ENCODE assay signal across 12 cellular contexts in the genomic region with DNA sequence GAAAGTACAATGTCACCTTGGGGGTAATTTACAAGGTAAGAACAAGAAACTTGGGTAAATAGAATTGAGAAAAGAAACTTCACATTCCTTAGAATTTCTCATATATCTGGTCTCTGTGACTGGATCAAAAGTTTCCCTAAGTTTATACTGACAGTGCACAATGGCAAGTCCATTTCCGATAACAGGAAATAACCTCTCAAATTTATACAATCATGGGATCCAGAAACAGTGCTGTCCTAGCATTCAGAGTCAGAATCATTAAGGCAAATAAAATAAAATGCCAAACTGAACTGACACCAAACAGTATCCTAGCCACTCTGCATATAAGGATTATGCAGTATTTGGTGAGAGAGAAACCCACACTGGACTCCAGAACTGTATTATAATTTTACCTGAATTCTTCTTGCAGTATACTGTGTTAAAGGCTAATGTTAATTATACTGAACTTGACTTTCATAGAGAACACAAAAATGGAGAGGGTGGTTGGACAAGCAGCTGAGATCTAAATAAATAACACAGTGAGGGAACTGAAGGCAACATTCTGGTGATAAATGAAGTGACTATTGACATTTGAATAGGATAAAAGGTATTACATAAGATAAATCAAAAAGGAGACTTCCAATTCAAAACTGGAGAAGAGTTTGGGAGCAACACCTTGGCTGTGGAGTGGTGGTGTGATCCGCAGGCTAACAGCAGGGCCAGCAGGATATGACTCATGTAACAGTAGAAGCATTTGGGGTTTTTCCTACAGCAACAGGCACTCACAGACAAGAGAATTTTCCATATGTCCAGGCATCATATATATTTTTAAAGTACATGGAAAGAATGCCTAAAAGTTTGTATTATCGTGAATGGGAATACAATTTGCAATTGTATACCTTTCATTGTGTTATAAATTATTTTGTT.
DNase-seq lines count a peak whose midpoint lies in the region; ATAC-seq and TF ChIP-seq lines count a peak whose summit lies in the region.
"Had no signal": no experiment of that assay in that cellular context is flagged by ENCODE, and none has a peak within 500 bp of the region (broad histone marks: within the 10 kb centered on the region; RNA-seq: fewer than 3 reads in every experiment).

No MANE protein-coding gene starts in this region.

- ATAC-seq in mucosa of descending colon (no peak), T-cell (replicated peaks in 1 of 4) (no peak)
- ATAC-seq: stimulated activated memory B cell treated with anti-CD40 and anti-IgM and Interleukin-4, amounts not matched to agents 10 μg/mL and 1 μg/mL and 100 μg/mL, for 72 hours had no signal

- no peaks in the 10 kb centered on the region for H3K4me1 Mint-ChIP-seq in T-cell
- H3K4me1 Mint-ChIP-seq: stimulated activated memory B cell treated with anti-CD40 and anti-IgM and Interleukin-4, amounts not matched to agents 10 μg/mL and 1 μg/mL and 100 μg/mL, for 72 hours had no signal

- H3K4me3 ChIP-seq in brain microvascular endothelial cell (ENCODE audit: low read depth, low read length) (no peak overlapping the region), mucosa of descending colon (no peak overlapping the region)
- H3K4me3 ChIP-seq: lung had no signal

- no peaks in the 10 kb centered on the region for H3K27me3 Mint-ChIP-seq in T-cell
- H3K27me3 Mint-ChIP-seq: stimulated activated memory B cell treated with anti-CD40 and anti-IgM and Interleukin-4, amounts not matched to agents 10 μg/mL and 1 μg/mL and 100 μg/mL, for 72 hours had no signal

- no peak overlapping the region for H3K4me3 Mint-ChIP-seq in T-cell
- H3K4me3 Mint-ChIP-seq: stimulated activated memory B cell treated with anti-CD40 and anti-IgM and Interleukin-4, amounts not matched to agents 10 μg/mL and 1 μg/mL and 100 μg/mL, for 72 hours had no signal

- peaks cover 3 to 13% (median 7%) of the 10 kb centered on the region in 3 donors for H3K9me3 Mint-ChIP-seq in T-cell

- H3K36me3 ChIP-seq in brain microvascular endothelial cell (replicated peaks), result no peaks in the 10 kb centered on the region
- H3K36me3 ChIP-seq in mucosa of descending colon (ENCODE audit: low read depth), result no peaks in the 10 kb centered on the region

- no peak overlapping the region for H3K27ac Mint-ChIP-seq in T-cell
- H3K27ac Mint-ChIP-seq: stimulated activated memory B cell treated with anti-CD40 and anti-IgM and Interleukin-4, amounts not matched to agents 10 μg/mL and 1 μg/mL and 100 μg/mL, for 72 hours had no signal

- in situ Hi-C loops in brain microvascular endothelial cell (cut with HindIII; ENCODE audit: low pct_ligation_motif_present, low sequenced_read_pairs), result no loop called here

- H3K9me3 ChIP-seq in mucosa of descending colon, result no peaks in the 10 kb centered on the region

- intact Hi-C loops in mucosa of descending colon (cut with DNase I, micrococcal nuclease), result no loop called here

- H3K4me1 ChIP-seq in mucosa of descending colon (ENCODE audit: low read depth), result no peaks in the 10 kb centered on the region

- DNase-seq in DMS53 treated with DMSO at 0.1 percent for 48 hours (lab: John Stamatoyannopoulos, UW; ENCODE audit: unreplicated experiment) (peak; percentile 2), M059J (ENCODE audit: low read depth) (peak; percentile 71), brain microvascular endothelial cell (peak; percentile 71), kidney tubule cell (ENCODE audit: low spot score) (peak; percentile 56), hypothalamus (lab: John Stamatoyannopoulos, UW) (no peak), mucosa of descending colon (no peak), T-cell (no peak)
- no peak for DNase-seq in activated CD8-positive, alpha-beta memory T cell treated with anti-CD3 and anti-CD28 coated beads for 24 hours
- DNase-seq: NCI-H774 had no signal

- POLR2A ChIA-PET in T-cell (lab: Charles Lee), result interaction anchor here in 1 of 2 donors (0.5 kb wide), 1 partner anchor 48 kb away, joined by 3 read pairs; no protein-coding TSS in a partner anchor

- H3K36me3 Mint-ChIP-seq in T-cell, result no peaks in the 10 kb centered on the region
- H3K36me3 Mint-ChIP-seq: stimulated activated memory B cell treated with anti-CD40 and anti-IgM and Interleukin-4, amounts not matched to agents 10 μg/mL and 1 μg/mL and 100 μg/mL, for 72 hours had no signal

- CTCF ChIA-PET in T-cell (lab: Charles Lee), result no interaction called here

- H3K27ac ChIP-seq in brain microvascular endothelial cell, result peak overlapping the region; percentile 60
- H3K27ac ChIP-seq: VCaP had no signal

- H3K27me3 ChIP-seq in brain microvascular endothelial cell (replicated peaks), result no peaks in the 10 kb centered on the region

- no peak for TF ChIP-seq CTCF in brain microvascular endothelial cell (IDR thresholded peaks at IDR 0.05; ENCODE audit: low read depth, low read length, missing control alignments)
- TF ChIP-seq CTCF in mucosa of descending colon (IDR thresholded peaks at IDR 0.05), result no peak

Comparison
In these comparisons a context has a peak if more than half of its experiments do, and no peak if none do; other contexts are left out.
1. DNase-seq: peak in DMS53 treated with DMSO at 0.1 percent for 48 hours (single experiment), M059J (single experiment), brain microvascular endothelial cell (single experiment) and kidney tubule cell (single experiment); none in hypothalamus (0 of 51), mucosa of descending colon (0 of 3), T-cell (0 of 34) and activated CD8-positive, alpha-beta memory T cell treated with anti-CD3 and anti-CD28 coated beads for 24 hours (single experiment).